In genomic region chr16:68109156-68109555, GRCh38 we compare ENCODE assay signal across 6 cellular contexts. TPM values are rescaled to one million over a fixed set of nuclear protein-coding genes. Genes with fewer than 3 reads are reported as not detected.
A peak's percentile ranks its signal among the peaks of the same experiment; 100 is the strongest.
DNase-seq lines count a peak whose midpoint lies in the region; ATAC-seq and TF ChIP-seq lines count a peak whose summit lies in the region.
"Not testable (repeated sequence)": the region's sequence is repeated elsewhere in the genome, so short reads cannot be mapped to it uniquely, and the experiment has no call there.

No MANE protein-coding gene starts in this region.

- CTCF ChIA-PET in CD8-positive, alpha-beta memory T cell (lab: Charles Lee), result interaction anchor here (0.8 to 1.5 kb wide), 2 partner anchors 24 to 68 kb away, joined by 3 read pairs; partner anchors contain the start of gene NFATC3

- H3K4me3 Mint-ChIP-seq in CD4-positive, CD25-positive, alpha-beta regulatory T cell, result peak overlapping the region in 3 of 4 donors; percentile 36 to 53 (median 40)
- H3K4me3 Mint-ChIP-seq in CD8-positive, alpha-beta memory T cell, result peak overlapping the region in 3 of 7 donors; percentile 20 to 46 (median 23)
- not testable (repeated sequence) for H3K4me3 Mint-ChIP-seq in activated T-cell treated with anti-CD3 and anti-CD28 coated beads, Interleukin-2, amount 50 U/mL, for 72 hours
- H3K4me3 Mint-ChIP-seq in central memory CD8-positive, alpha-beta T cell, result peak overlapping the region; percentile 6
- H3K4me3 Mint-ChIP-seq in immature natural killer cell (peak overlapping the region in 2 of 5 donors; percentile 18 to 71), natural killer cell (peak overlapping the region; percentile 61)

- not testable (repeated sequence) for H3K4me3 ChIP-seq in CD4-positive, CD25-positive, alpha-beta regulatory T cell (ENCODE audit: low read depth, low read length); CD8-positive, alpha-beta memory T cell (ENCODE audit: low read length)

- not testable (repeated sequence) for H3K27me3 Mint-ChIP-seq in CD4-positive, CD25-positive, alpha-beta regulatory T cell; CD8-positive, alpha-beta memory T cell; activated T-cell treated with anti-CD3 and anti-CD28 coated beads, Interleukin-2, amount 50 U/mL, for 72 hours (ENCODE audit: low read depth); central memory CD8-positive, alpha-beta T cell; immature natural killer cell (ENCODE audit: low read depth in 3 of 3); natural killer cell (ENCODE audit: low read depth in 2 of 2)

- H3K36me3 ChIP-seq in CD4-positive, CD25-positive, alpha-beta regulatory T cell (ENCODE audit: control insufficient read depth, insufficient read depth, low read length); CD8-positive, alpha-beta memory T cell (ENCODE audit: insufficient read depth, low read length): not testable (repeated sequence)

- POLR2A ChIA-PET in CD8-positive, alpha-beta memory T cell (lab: Charles Lee), result interaction anchor here (0.6 kb wide), 2 partner anchors 12 to 24 kb away, joined by 3 read pairs; no protein-coding TSS in a partner anchor

- H3K9me3 ChIP-seq in CD4-positive, CD25-positive, alpha-beta regulatory T cell (ENCODE audit: control insufficient read depth in 2 of 2, low read length in 2 of 2); CD8-positive, alpha-beta memory T cell (ENCODE audit: low read length): not testable (repeated sequence)

- not testable (repeated sequence) for ATAC-seq in CD4-positive, CD25-positive, alpha-beta regulatory T cell (ENCODE audit: low read depth in 2 of 2); activated T-cell treated with anti-CD3 and anti-CD28 coated beads, Interleukin-2, amount 50 U/mL, for 72 hours (replicated peaks in 1 of 2); central memory CD8-positive, alpha-beta T cell (replicated peaks; ENCODE audit: extremely low read depth, poor library complexity, severe bottlenecking); natural killer cell

- peaks cover 34% of the 10 kb centered on the region for H3K4me1 ChIP-seq in CD4-positive, CD25-positive, alpha-beta regulatory T cell (ENCODE audit: control insufficient read depth, insufficient read depth, low read length, poor library complexity, severe bottlenecking)
- peaks cover 38% of the 10 kb centered on the region for H3K4me1 ChIP-seq in CD8-positive, alpha-beta memory T cell (ENCODE audit: insufficient read depth, low read length)

- not testable (repeated sequence) for TF ChIP-seq CTCF in natural killer cell (IDR thresholded peaks at IDR 0.05)

- peaks cover 0 to 30% (median 12%) of the 10 kb centered on the region in 7 donors for H3K9me3 Mint-ChIP-seq in CD4-positive, CD25-positive, alpha-beta regulatory T cell
- peaks cover 7 to 29% (median 28%) of the 10 kb centered on the region in 5 donors for H3K9me3 Mint-ChIP-seq in CD8-positive, alpha-beta memory T cell
- H3K9me3 Mint-ChIP-seq in activated T-cell treated with anti-CD3 and anti-CD28 coated beads, Interleukin-2, amount 50 U/mL, for 72 hours, result peaks cover 29 to 30% of the 10 kb centered on the region in 2 donors
- not testable (repeated sequence) for H3K9me3 Mint-ChIP-seq in central memory CD8-positive, alpha-beta T cell
- peaks cover 0 to 19% (median 11%) of the 10 kb centered on the region in 6 donors for H3K9me3 Mint-ChIP-seq in immature natural killer cell
- peaks cover 9 to 11% of the 10 kb centered on the region in 2 donors for H3K9me3 Mint-ChIP-seq in natural killer cell

- H3K27me3 ChIP-seq in CD4-positive, CD25-positive, alpha-beta regulatory T cell (ENCODE audit: control insufficient read depth, insufficient read depth, low read length); CD8-positive, alpha-beta memory T cell (ENCODE audit: insufficient read depth, low read length, poor library complexity, severe bottlenecking): not testable (repeated sequence)

- H3K27ac Mint-ChIP-seq in CD4-positive, CD25-positive, alpha-beta regulatory T cell, result peak overlapping the region in 2 of 3 donors; percentile 10 to 34
- H3K27ac Mint-ChIP-seq in CD8-positive, alpha-beta memory T cell, result peak overlapping the region in 5 of 8 donors; percentile 10 to 76 (median 15)
- H3K27ac Mint-ChIP-seq in activated T-cell treated with anti-CD3 and anti-CD28 coated beads, Interleukin-2, amount 50 U/mL, for 72 hours, result peak overlapping the region; percentile 53
- H3K27ac Mint-ChIP-seq in central memory CD8-positive, alpha-beta T cell (ENCODE audit: low read depth), result peak overlapping the region; percentile 45
- H3K27ac Mint-ChIP-seq in immature natural killer cell (peak overlapping the region; percentile 55 to 76 (median 67)), natural killer cell (peak overlapping the region; percentile 80 to 88)

- intact Hi-C loops in natural killer cell (cut with micrococcal nuclease), result not testable (repeated sequence)

- H3K36me3 Mint-ChIP-seq in CD4-positive, CD25-positive, alpha-beta regulatory T cell, result peaks cover 36% of the 10 kb centered on the region
- peaks cover 22 to 41% (median 36%) of the 10 kb centered on the region in 3 donors for H3K36me3 Mint-ChIP-seq in CD8-positive, alpha-beta memory T cell
- H3K36me3 Mint-ChIP-seq in activated T-cell treated with anti-CD3 and anti-CD28 coated beads, Interleukin-2, amount 50 U/mL, for 72 hours (ENCODE audit: insufficient read depth in 2 of 2), result peaks cover 37 to 57% of the 10 kb centered on the region in 2 donors
- H3K36me3 Mint-ChIP-seq in central memory CD8-positive, alpha-beta T cell (ENCODE audit: insufficient read depth), result not testable (repeated sequence)
- H3K36me3 Mint-ChIP-seq in immature natural killer cell (peaks cover 16 to 20% (median 18%) of the 10 kb centered on the region in 3 donors), natural killer cell (peaks cover 14% of the 10 kb centered on the region)

- H3K4me1 Mint-ChIP-seq in CD4-positive, CD25-positive, alpha-beta regulatory T cell, result peaks cover 42 to 91% (median 65%) of the 10 kb centered on the region in 4 donors
- H3K4me1 Mint-ChIP-seq in CD8-positive, alpha-beta memory T cell, result peaks cover 83 to 93% (median 92%) of the 10 kb centered on the region in 3 donors
- H3K4me1 Mint-ChIP-seq in activated T-cell treated with anti-CD3 and anti-CD28 coated beads, Interleukin-2, amount 50 U/mL, for 72 hours (ENCODE audit: low read depth), result peaks cover 69% of the 10 kb centered on the region
- H3K4me1 Mint-ChIP-seq in central memory CD8-positive, alpha-beta T cell, result peaks cover 91% of the 10 kb centered on the region
- H3K4me1 Mint-ChIP-seq in immature natural killer cell, result peaks cover 91 to 95% of the 10 kb centered on the region in 2 donors
- H3K4me1 Mint-ChIP-seq in natural killer cell, result peaks cover 82 to 93% of the 10 kb centered on the region in 2 donors

- not testable (repeated sequence) for H3K27ac ChIP-seq in CD4-positive, CD25-positive, alpha-beta regulatory T cell (ENCODE audit: insufficient read depth, low read length, poor library complexity, severe bottlenecking); CD8-positive, alpha-beta memory T cell (ENCODE audit: low read depth, low read length)

- DNase-seq in CD4-positive, CD25-positive, alpha-beta regulatory T cell; CD8-positive, alpha-beta memory T cell; activated T-cell treated with anti-CD3 and anti-CD28 coated beads, Interleukin-2, amount 50 U/mL, for 72 hours; central memory CD8-positive, alpha-beta T cell (ENCODE audit: low spot score in 2 of 2); immature natural killer cell; natural killer cell: not testable (repeated sequence)

RNA-seq across cellular contexts. Expression of gene NFATC3, which starts 24.0 kb away (rescaled TPM):
- 115 TPM for total RNA-seq in CD4-positive, CD25-positive, alpha-beta regulatory T cell
- polyA plus RNA-seq in CD4-positive, CD25-positive, alpha-beta regulatory T cell, result 10 to 100 TPM; 52.0 to 67.5 (median 56.6) TPM
- total RNA-seq in CD8-positive, alpha-beta memory T cell, result 10 to 100 TPM; 91.1 to 95.9 TPM
- 120 TPM for polyA plus RNA-seq in CD8-positive, alpha-beta memory T cell
- total RNA-seq in activated T-cell treated with anti-CD3 and anti-CD28 coated beads, Interleukin-2, amount 50 U/mL, for 72 hours, result 10 to 100 TPM; 79.7 to 82.5 TPM
- 100 to 1,000 TPM in 2 of 3 donors, 10 to 100 TPM in 1; 66.5 to 160 (median 119) TPM for polyA plus RNA-seq in immature natural killer cell
- total RNA-seq in natural killer cell, result 100 to 1,000 TPM; 241 to 282 (median 263) TPM

Comparison
In these comparisons a context has a peak if more than half of its experiments do, and no peak if none do; other contexts are left out.
1. H3K27ac Mint-ChIP-seq: peak in every context shown above with its lines; median percentile 84 in natural killer cell; 67 in immature natural killer cell; 53 in activated T-cell treated with anti-CD3 and anti-CD28 coated beads, Interleukin-2, amount 50 U/mL, for 72 hours; 45 in central memory CD8-positive, alpha-beta T cell; 22 in CD4-positive, CD25-positive, alpha-beta regulatory T cell; 15 in CD8-positive, alpha-beta memory T cell.